Comparison of ENCODE assay signal across 32 cellular contexts in genomic region chr18:50977037-50977760, GRCh38.
"Had no signal": no experiment of that assay in that cellular context is flagged by ENCODE, and none has a peak within 500 bp of the region (broad histone marks: within the 10 kb centered on the region; RNA-seq: fewer than 3 reads in every experiment).

No MANE protein-coding gene starts in this region.

- FAIRE-seq: colon, endothelial cell of umbilical vein had no signal

- H3K4me3 ChIP-seq: adrenal gland, body of pancreas, esophagus squamous epithelium, gastroesophageal sphincter, heart right ventricle had no signal

- H3K27ac ChIP-seq: adrenal gland, body of pancreas, epithelial cell of prostate, esophagus squamous epithelium, gastroesophageal sphincter, heart right ventricle, WERI-Rb-1 had no signal

- ATAC-seq: activated CD4-positive, alpha-beta T cell treated with anti-CD3 and anti-CD28 coated beads for 36 hours; activated CD8-positive, alpha-beta memory T cell treated with anti-CD3 and anti-CD28 coated beads, Interleukin-2, amount 10 ng/mL, durations not matched to agents 7 days and 5 days; activated CD8-positive, alpha-beta T cell treated with anti-CD3 and anti-CD28 coated beads, Interleukin-2, amount 10 ng/mL, durations not matched to agents 7 days and 5 days; activated naive CD8-positive, alpha-beta T cell treated with anti-CD3 and anti-CD28 coated beads, Interleukin-2, amount 50 U/mL, for 24 hours; body of pancreas; effector memory CD8-positive, alpha-beta T cell; gastroesophageal sphincter; heart right ventricle had no signal

- H3K9me3 ChIP-seq: adrenal gland, body of pancreas, gastroesophageal sphincter had no signal

- H3K27me3 ChIP-seq: adrenal gland, body of pancreas, esophagus squamous epithelium, gastroesophageal sphincter, heart right ventricle had no signal

- DNase-seq: activated CD4-positive, alpha-beta memory T cell treated with anti-CD3 and anti-CD28 coated beads for 36 hours; activated CD4-positive, alpha-beta T cell treated with anti-CD3 and anti-CD28 coated beads for 36 hours; activated CD4-positive, alpha-beta T cell treated with anti-CD3 and anti-CD28 coated beads, Interleukin-2, amount 10 ng/mL, durations not matched to agents 24 days and 14 days; activated CD4-positive, CD25-positive, alpha-beta regulatory T cell; activated CD4-positive, CD25-positive, alpha-beta regulatory T cell treated with anti-CD3 and anti-CD28 coated beads, Interleukin-2, amount 50 U/mL, for 72 hours; activated CD8-positive, alpha-beta memory T cell treated with anti-CD3 and anti-CD28 coated beads, Interleukin-2, amount 10 ng/mL, durations not matched to agents 7 days and 5 days; activated CD8-positive, alpha-beta memory T cell treated with anti-CD3 and anti-CD28 coated beads, Interleukin-2, amount 50 U/mL, for 4 hours; activated CD8-positive, alpha-beta T cell treated with anti-CD3 and anti-CD28 coated beads, Interleukin-2, amount 10 ng/mL, durations not matched to agents 7 days and 5 days; activated effector memory CD4-positive, alpha-beta T cell treated with anti-CD3 and anti-CD28 coated beads, Interleukin-2, amount 50 U/mL, for 16 hours; activated naive CD4-positive, alpha-beta T cell treated with anti-CD3 and anti-CD28 coated beads for 36 hours; activated naive CD8-positive, alpha-beta T cell treated with anti-CD3 and anti-CD28 coated beads for 36 hours; activated naive CD8-positive, alpha-beta T cell treated with anti-CD3 and anti-CD28 coated beads, Interleukin-2, amount 50 U/mL, for 24 hours; activated T-cell treated with anti-CD3 and anti-CD28 coated beads, Interleukin-2, amount 50 U/mL, for 1 hour; activated T-cell treated with anti-CD3 and anti-CD28 coated beads, Interleukin-2, amount 50 U/mL, for 48 hours; adrenal gland; amygdala; aorta; body of pancreas; caudate nucleus; cortex of kidney; dermis blood vessel endothelial cell; effector CD4-positive, alpha-beta T cell; effector memory CD8-positive, alpha-beta T cell; esophagus squamous epithelium; foreskin melanocyte; heart right ventricle; T1000; WERI-Rb-1 had no signal
